11 cellular contexts compared by ENCODE assay signal in genomic region chr19:56348289-56348877, GRCh38. TPM values are rescaled to one million over a fixed set of nuclear protein-coding genes. Genes with fewer than 3 reads are reported as not detected.
DNase-seq lines count a peak whose midpoint lies in the region; FAIRE-seq and TF ChIP-seq lines count a peak whose summit lies in the region.
"Had no signal": no experiment of that assay in that cellular context is flagged by ENCODE, and none has a peak within 500 bp of the region (broad histone marks: within the 10 kb centered on the region; RNA-seq: fewer than 3 reads in every experiment).

No MANE protein-coding gene starts in this region.

- H3K79me2 ChIP-seq in DOHH2 (ENCODE audit: control insufficient read depth, low read length) (no peaks in the 10 kb centered on the region), H1 (ENCODE audit: control insufficient read depth in 1 of 2, insufficient read depth in 2 of 2, low read length in 2 of 2) (no peaks in the 10 kb centered on the region)

- H2AFZ ChIP-seq in H1 (ENCODE audit: low read length) = no peak overlapping the region

- H3K18ac ChIP-seq in H1 (ENCODE audit: extremely low read depth, low read length) = no peak overlapping the region

- H3K4me2 ChIP-seq in DOHH2 (ENCODE audit: low read length) (no peak overlapping the region), H1 (ENCODE audit: insufficient read depth in 1 of 2, low read depth in 2 of 2, low read length in 2 of 2) (peak overlapping the region in 1 of 2 experiments; percentile 22; a peak in 1 of 4 replicates)

- H3K4ac ChIP-seq in H1 (replicated peaks; ENCODE audit: insufficient read length, low read depth, low read length) = no peak overlapping the region

- TF ChIP-seq RAD21 in H1 (IDR thresholded peaks at IDR 0.05 in 1 of 2, conservative IDR thresholded peaks at IDR 0.05 in 1 of 2; ENCODE audit: low read depth in 2 of 2, low read length in 2 of 2) = peak in 1 of 2 experiments; percentile 18; a peak in 2 of 4 replicates

- no peak overlapping the region for H2BK120ac ChIP-seq in H1 (replicated peaks; ENCODE audit: low read depth, low read length)

- H3K27ac ChIP-seq in DOHH2 (ENCODE audit: low read depth, low read length) (no peak overlapping the region), H1 (ENCODE audit: low read depth, low read length) (no peak overlapping the region)
- H3K27ac ChIP-seq: skin epidermis, vagina had no signal

- no peaks in the 10 kb centered on the region for H3K79me1 ChIP-seq in H1 (ENCODE audit: low read depth, low read length)

- no peak for TF ChIP-seq POLR2A in H1 (IDR thresholded peaks at IDR 0.05; ENCODE audit: control extremely low read depth in 1 of 2, low read depth in 2 of 2, low read length in 2 of 2)

- H3K23ac ChIP-seq in H1 (ENCODE audit: insufficient read length) = no peak overlapping the region

- H3K9me3 ChIP-seq in DOHH2 (ENCODE audit: control insufficient read depth, insufficient read depth, low read length) (no peaks in the 10 kb centered on the region), H1 (ENCODE audit: insufficient read depth in 2 of 2, low read depth in 1 of 2, low read length in 1 of 2) (peaks cover 2 to 4% of the 10 kb centered on the region in 2 experiments; a peak in 1 of 4 replicates)
- H3K9me3 ChIP-seq: vagina had no signal

- DNase-seq in AG04449 (ENCODE audit: low read depth, low spot score) = no peak
- peak; percentile 55 for DNase-seq in NCI-H69 (lab: John Stamatoyannopoulos, UW)
- DNase-seq in H1 (ENCODE audit: low read depth in 1 of 2, low spot score in 2 of 2) = peak in 1 of 2 experiments; percentile 46
- no peak for DNase-seq in cortex of kidney (lab: John Stamatoyannopoulos, UW)
- no peak for DNase-seq in NCI-H2081 treated with DMSO at 0.1 percent for 48 hours (lab: John Stamatoyannopoulos, UW)
- no peak for DNase-seq in HuH-7.5 (ENCODE audit: low spot score)
- no peak for DNase-seq in NCI-H345 treated with DMSO at 0.1 percent for 48 hours (lab: John Stamatoyannopoulos, UW; ENCODE audit: unreplicated experiment)
- DNase-seq: amniotic stem cell had no signal

- no peak overlapping the region for H2BK15ac ChIP-seq in H1 (ENCODE audit: low read length)

- H3K27me3 ChIP-seq in DOHH2 (ENCODE audit: control insufficient read depth, low read length) (no peaks in the 10 kb centered on the region), H1 (replicated peaks in 1 of 4; ENCODE audit: control insufficient read depth in 3 of 4, extremely low read depth in 1 of 4, insufficient read depth in 3 of 4, low read length in 3 of 4) (no peaks in the 10 kb centered on the region; a peak in 1 of 7 replicates)
- H3K27me3 ChIP-seq: vagina had no signal

- no peak overlapping the region for H3K56ac ChIP-seq in H1 (replicated peaks; ENCODE audit: insufficient read length, low read depth, low read length)

- TF ChIP-seq EP300 in H1 (IDR thresholded peaks at IDR 0.05; ENCODE audit: borderline replicate concordance in 1 of 2, low read depth in 2 of 2, low read length in 2 of 2) = no peak

- H4K20me1 ChIP-seq in DOHH2 (ENCODE audit: control insufficient read depth, insufficient read depth, low read depth, low read length) = no peaks in the 10 kb centered on the region
- no peaks in the 10 kb centered on the region for H4K20me1 ChIP-seq in H1 (replicated peaks in 1 of 2; ENCODE audit: control insufficient read depth in 1 of 2, insufficient read depth in 2 of 2, low read length in 2 of 2)

- no peak overlapping the region for H2BK20ac ChIP-seq in H1 (ENCODE audit: low read length)

- H3K14ac ChIP-seq in H1 (ENCODE audit: insufficient read length) = no peak overlapping the region

- no peaks in the 10 kb centered on the region for H3K23me2 ChIP-seq in H1 (ENCODE audit: low read depth, low read length)

- WGBS in H1 (ENCODE audit: extremely low coverage in 1 of 2, insufficient coverage in 1 of 2, insufficient read length in 1 of 2, insufficient replicate concordance in 2 of 2, low coverage in 1 of 2, low lambda C conversion rate in 2 of 2, missing lambda C conversion rate in 1 of 2), 2 experiments = 71% methylated on average over 5 of the region's 5 CpGs; no CpG with 5 or more reads in 1 of the 2 experiments

- peak; percentile 1 for TF ChIP-seq CTCF in AG04449 (IDR thresholded peaks at IDR 0.05; ENCODE audit: insufficient read depth, low read length, missing control alignments)
- TF ChIP-seq CTCF in DOHH2 (IDR thresholded peaks at IDR 0.05; ENCODE audit: low read depth, low read length, poor library complexity, severe bottlenecking) = peak; percentile 82
- TF ChIP-seq CTCF in H1 (IDR thresholded peaks at IDR 0.05; ENCODE audit: control extremely low read depth in 1 of 3, insufficient read depth in 1 of 3, low read depth in 1 of 3, low read length in 3 of 3) = peak in 2 of 3 experiments; percentile 46 to 72; a peak in 3 of 4 replicates

- H3F3A ChIP-seq in DOHH2 (ENCODE audit: control insufficient read depth, insufficient read depth) = no peaks in the 10 kb centered on the region

- H3K4me1 ChIP-seq in DOHH2 (ENCODE audit: control insufficient read depth, low read length) (no peaks in the 10 kb centered on the region), H1 (replicated peaks in 1 of 4; ENCODE audit: control insufficient read depth in 3 of 4, insufficient read depth in 4 of 4, low read length in 3 of 4) (peaks cover 0 to 6% (median 4%) of the 10 kb centered on the region in 4 experiments; a peak in 6 of 7 replicates)
- H3K4me1 ChIP-seq: vagina had no signal

- POLR2A ChIA-PET in AG04449 (lab: Yijun Ruan, JAX) = no interaction called here
- POLR2A ChIA-PET in H1 (lab: Charles Lee; ENCODE audit: partially characterized antibody) = interaction anchor here (1.0 to 2.7 kb wide), 4 partner anchors 20 to 197 kb away, joined by 3 to 14 read pairs (median 3); no protein-coding TSS in a partner anchor

- no peak overlapping the region for H3K9ac ChIP-seq in H1 (replicated peaks in 1 of 4; ENCODE audit: extremely low read depth in 1 of 4, low read depth in 3 of 4, low read length in 3 of 4)

- H2AK5ac ChIP-seq in H1 (ENCODE audit: low read depth, low read length) = no peak overlapping the region

- CTCF ChIA-PET in AG04449 (lab: Yijun Ruan, JAX) (interaction anchor here (0.8 to 4.2 kb wide), 19 partner anchors 10 to 752 kb away, joined by 3 to 23 read pairs (median 4); no protein-coding TSS in a partner anchor), H1 (lab: Charles Lee; ENCODE audit: partially characterized antibody) (interaction anchor here (0.5 to 4.3 kb wide), 41 partner anchors 8 to 897 kb away, joined by 3 to 30 read pairs (median 4); partner anchors contain the start of gene ZNF582)

- H2BK5ac ChIP-seq in H1 (ENCODE audit: low read depth, low read length) = 0 out of 2 replicates have a peak overlapping the region, but pooled peaks have one; percentile 41

- H3K9me2 ChIP-seq in DOHH2 (replicated peaks; ENCODE audit: control insufficient read depth, low read length) = no peaks in the 10 kb centered on the region

- no peak overlapping the region for H2BK12ac ChIP-seq in H1 (ENCODE audit: low read depth, low read length)

- peak; percentile 80 for FAIRE-seq in H1 (lab: Jason Lieb, UNC)

- H3K4me3 ChIP-seq in AG04449 (ENCODE audit: low read depth, low read length) (no peak overlapping the region), DOHH2 (ENCODE audit: low read length) (no peak overlapping the region), H1 (ENCODE audit: extremely low read depth in 1 of 4, insufficient read depth in 2 of 4, low read depth in 3 of 4, low read length in 4 of 4) (no peak overlapping the region)
- H3K4me3 ChIP-seq: skin epidermis, vagina had no signal

- H3K36me3 ChIP-seq in DOHH2 (ENCODE audit: control insufficient read depth, low read length) (no peaks in the 10 kb centered on the region), H1 (ENCODE audit: control insufficient read depth in 2 of 4, insufficient read depth in 4 of 4, low read length in 3 of 4) (no peaks in the 10 kb centered on the region)
- H3K36me3 ChIP-seq: vagina had no signal

- H4K5ac ChIP-seq in H1 (ENCODE audit: insufficient read length, low read depth, low read length) = no peak overlapping the region

- no peak overlapping the region for H4K91ac ChIP-seq in H1 (replicated peaks; ENCODE audit: insufficient read length, low read length)

- no peak overlapping the region for H4K8ac ChIP-seq in H1 (ENCODE audit: extremely low read depth, insufficient read depth, low read length)

TF ChIP-seq in H1, 55 proteins besides CTCF, POLR2A, EP300 and RAD21 (continues in another document):
- TF ChIP-seq NRF1 (IDR thresholded peaks at IDR 0.05; ENCODE audit: low read depth, low read length) = no peak
- TF ChIP-seq TAF1 (IDR thresholded peaks at IDR 0.05; ENCODE audit: low read depth, low read length) = no peak
- no peak for TF ChIP-seq SIRT6 (IDR thresholded peaks at IDR 0.05; ENCODE audit: low read length)

RNA-seq across cellular contexts. Expression of gene ZSCAN5A, which starts 33.7 kb away (rescaled TPM):
- total RNA-seq in H1 (2021; fragmentation: NEBNext Ultra II Directional; extraction: Animal tissue kit (Norgen Biotek cat#: 25700)) = 11.0 and 15.0 TPM in 2 replicates
- 8.6 and 12.4 TPM in 2 replicates for polyA plus RNA-seq in H1 (2011; rRNA removed)
- 9.7 TPM for polyA plus RNA-seq in H1 (2011; cell fraction: cytosol; rRNA removed)
- 12.1 TPM for polyA plus RNA-seq in H1 (2011; cell fraction: nucleus; rRNA removed)
- 9.3 to 11.5 TPM (median 9.9 TPM) in 4 replicates for polyA plus RNA-seq in H1 (2012, experiment 1 of 2)
- 8.9 TPM for polyA plus RNA-seq in H1 (2012, experiment 2 of 2)
- 6.3 TPM for polyA plus RNA-seq in H1 (2013, experiment 1 of 2)
- 8.3 TPM for polyA plus RNA-seq in H1 (2013, experiment 2 of 2)
- 17.6 and 25.4 TPM in 2 replicates for polyA minus RNA-seq in H1 (2011; rRNA and poly(A)+ RNA removed)
- polyA minus RNA-seq in H1 (2011; cell fraction: cytosol; rRNA and poly(A)+ RNA removed) = 5.2 TPM
- polyA minus RNA-seq in H1 (2011; cell fraction: nucleus; rRNA and poly(A)+ RNA removed) = 25.3 TPM

RNA-seq across cellular contexts. Expression of gene ZNF582, which starts 45.0 kb away (rescaled TPM):
- 3.8 and 5.8 TPM in 2 replicates for total RNA-seq in H1 (2021; fragmentation: NEBNext Ultra II Directional; extraction: Animal tissue kit (Norgen Biotek cat#: 25700))
- 2.4 and 3.8 TPM in 2 replicates for polyA plus RNA-seq in H1 (2011; rRNA removed)
- polyA plus RNA-seq in H1 (2011; cell fraction: cytosol; rRNA removed) = 4.4 TPM
- 2.5 TPM for polyA plus RNA-seq in H1 (2011; cell fraction: nucleus; rRNA removed)
- polyA plus RNA-seq in H1 (2012, experiment 1 of 2) = 3.4 to 4.9 TPM (median 4.2 TPM) in 4 replicates
- 1.6 TPM for polyA plus RNA-seq in H1 (2012, experiment 2 of 2)
- 2.6 TPM for polyA plus RNA-seq in H1 (2013, experiment 1 of 2)
- 2.9 TPM for polyA plus RNA-seq in H1 (2013, experiment 2 of 2)
- 5.3 and 7.1 TPM in 2 replicates for polyA minus RNA-seq in H1 (2011; rRNA and poly(A)+ RNA removed)
- polyA minus RNA-seq in H1 (2011; cell fraction: cytosol; rRNA and poly(A)+ RNA removed) = 1.8 TPM
- 7.1 TPM for polyA minus RNA-seq in H1 (2011; cell fraction: nucleus; rRNA and poly(A)+ RNA removed)

RNA-seq across cellular contexts. Expression of gene ZNF583, which starts 55.7 kb away (rescaled TPM):
- total RNA-seq in H1 (2021; fragmentation: NEBNext Ultra II Directional; extraction: Animal tissue kit (Norgen Biotek cat#: 25700)) = 2.6 and 2.8 TPM in 2 replicates
- polyA plus RNA-seq in H1 (2011; rRNA removed) = 0.24 and 0.48 TPM in 2 replicates
- 0.67 TPM for polyA plus RNA-seq in H1 (2011; cell fraction: cytosol; rRNA removed)
- 0.84 TPM for polyA plus RNA-seq in H1 (2011; cell fraction: nucleus; rRNA removed)
- 0.87 to 1.4 TPM (median 1.0 TPM) in 4 replicates for polyA plus RNA-seq in H1 (2012, experiment 1 of 2)
- polyA plus RNA-seq in H1 (2012, experiment 2 of 2) = 0.08 TPM
- polyA plus RNA-seq in H1 (2013, experiment 1 of 2) = 1.4 TPM
- 1.2 TPM for polyA plus RNA-seq in H1 (2013, experiment 2 of 2)
- polyA minus RNA-seq in H1 (2011; rRNA and poly(A)+ RNA removed) = 2.0 and 3.1 TPM in 2 replicates
- polyA minus RNA-seq in H1 (2011; cell fraction: cytosol; rRNA and poly(A)+ RNA removed) = 1.8 TPM
- 6.1 TPM for polyA minus RNA-seq in H1 (2011; cell fraction: nucleus; rRNA and poly(A)+ RNA removed)

Comparison
In these comparisons a context has a peak if more than half of its experiments do, and no peak if none do; other contexts are left out.
1. CTCF ChIP-seq: peak in every context shown above with its lines; median percentile 82 in DOHH2; 59 in H1; 1 in AG04449.